In genomic region chr1:157170677-157171515, GRCh38 we compare ENCODE assay signal across 9 cellular contexts. TPM values are rescaled to one million over a fixed set of nuclear protein-coding genes. Genes with fewer than 3 reads are reported as not detected.
DNase-seq lines count a peak whose midpoint lies in the region; ATAC-seq and TF ChIP-seq lines count a peak whose summit lies in the region.
"Had no signal": no experiment of that assay in that cellular context is flagged by ENCODE, and none has a peak within 500 bp of the region (broad histone marks: within the 10 kb centered on the region; RNA-seq: fewer than 3 reads in every experiment).

No MANE protein-coding gene starts in this region.

- in situ Hi-C loops in ACHN (cut with HindIII; ENCODE audit: low pct_ligation_motif_present, low pct_unique_long_range_greater_than_20kb, low sequenced_read_pairs) = no loop called here

- ATAC-seq in activated CD8-positive, alpha-beta T cell treated with anti-CD3 and anti-CD28 coated beads, Interleukin-2, amount 10 ng/mL, durations not matched to agents 7 days and 5 days = peak; percentile 30
- ATAC-seq in right cardiac atrium = peak in 1 of 2 donors; percentile 9
- ATAC-seq in GM21515 (IDR thresholded peaks at IDR 0.05; ENCODE audit: unreplicated experiment) = no peak
- no peak for ATAC-seq in GM21529 (IDR thresholded peaks at IDR 0.05; ENCODE audit: unreplicated experiment)

- H3K4me1 ChIP-seq in right cardiac atrium (ENCODE audit: control insufficient read depth, insufficient read depth, low read length) = no peaks in the 10 kb centered on the region

- H3K4me1 Mint-ChIP-seq in activated CD8-positive, alpha-beta T cell treated with anti-CD3 and anti-CD28 coated beads, Interleukin-2, amount 10 ng/mL, durations not matched to agents 7 days and 5 days (ENCODE audit: low read depth) = peaks cover 2% of the 10 kb centered on the region

- TF ChIP-seq CTCF in GM10248 (IDR thresholded peaks at IDR 0.05; ENCODE audit: control extremely low read depth, extremely low read depth, low read depth, missing control alignments) = peak; percentile 64

- H3K9me3 ChIP-seq in right cardiac atrium (ENCODE audit: control insufficient read depth, low read length) = no peaks in the 10 kb centered on the region

- intact Hi-C loops in right cardiac atrium (cut with DNase I) = no loop called here

- H3K27me3 Mint-ChIP-seq in activated CD8-positive, alpha-beta T cell treated with anti-CD3 and anti-CD28 coated beads, Interleukin-2, amount 10 ng/mL, durations not matched to agents 7 days and 5 days (ENCODE audit: low read depth) = peaks cover 25% of the 10 kb centered on the region

- no peak overlapping the region for H3K27ac ChIP-seq in right cardiac atrium (ENCODE audit: low read length)

- H3K4me3 Mint-ChIP-seq in activated CD8-positive, alpha-beta T cell treated with anti-CD3 and anti-CD28 coated beads, Interleukin-2, amount 10 ng/mL, durations not matched to agents 7 days and 5 days = no peak overlapping the region
- H3K4me3 Mint-ChIP-seq: stimulated activated naive CD8-positive, alpha-beta T cell treated with anti-CD3 and anti-CD28 coated beads, Interleukin-15, Interleukin-2, amounts not matched to agents 100 ng/mL and 50 ng/mL, for 24 hours had no signal

- H3K27ac Mint-ChIP-seq in activated CD8-positive, alpha-beta T cell treated with anti-CD3 and anti-CD28 coated beads, Interleukin-2, amount 10 ng/mL, durations not matched to agents 7 days and 5 days = no peak overlapping the region
- H3K27ac Mint-ChIP-seq: stimulated activated naive CD8-positive, alpha-beta T cell treated with anti-CD3 and anti-CD28 coated beads, Interleukin-15, Interleukin-2, amounts not matched to agents 100 ng/mL and 50 ng/mL, for 24 hours had no signal

- H3K36me3 Mint-ChIP-seq in activated CD8-positive, alpha-beta T cell treated with anti-CD3 and anti-CD28 coated beads, Interleukin-2, amount 10 ng/mL, durations not matched to agents 7 days and 5 days (ENCODE audit: low read depth) = no peaks in the 10 kb centered on the region

- POLR2A ChIA-PET in GM10248 (lab: Yijun Ruan, JAX) = no interaction called here
- POLR2A ChIA-PET in activated CD8-positive, alpha-beta T cell treated with anti-CD3 and anti-CD28 coated beads, Interleukin-2, amount 10 ng/mL, durations not matched to agents 7 days and 5 days (lab: Charles Lee) = no interaction called here

- peak; percentile 60 for DNase-seq in ACHN
- DNase-seq in GM10248 (ENCODE audit: extremely low spot score) = no peak
- peak; percentile 44 for DNase-seq in NCI-H460 (ENCODE audit: extremely low read depth, low read depth)
- DNase-seq in activated CD8-positive, alpha-beta T cell treated with anti-CD3 and anti-CD28 coated beads, Interleukin-2, amount 10 ng/mL, durations not matched to agents 7 days and 5 days = peak; percentile 63
- DNase-seq in right cardiac atrium = peak; percentile 33 to 73 (median 60)
- DNase-seq in stimulated activated CD8-positive, alpha-beta memory T cell treated with anti-CD3 and anti-CD28 coated beads, Interleukin-7, amount 100 ng/mL, for 24 hours (ENCODE audit: low read depth) = peak; percentile 16

- CTCF ChIA-PET in GM10248 (lab: Yijun Ruan, JAX) = interaction anchor here (0.8 to 2.4 kb wide), 12 partner anchors 11 to 953 kb away, joined by 3 to 17 read pairs (median 4); no protein-coding TSS in a partner anchor
- CTCF ChIA-PET in activated CD8-positive, alpha-beta T cell treated with anti-CD3 and anti-CD28 coated beads, Interleukin-2, amount 10 ng/mL, durations not matched to agents 7 days and 5 days (lab: Charles Lee) = interaction anchor here (0.8 to 1.6 kb wide), 9 partner anchors 10 to 325 kb away, joined by 3 to 5 read pairs (median 4); no protein-coding TSS in a partner anchor

- H3K4me3 ChIP-seq in right cardiac atrium (ENCODE audit: low read length) = no peak overlapping the region

- no peaks in the 10 kb centered on the region for H3K9me3 Mint-ChIP-seq in activated CD8-positive, alpha-beta T cell treated with anti-CD3 and anti-CD28 coated beads, Interleukin-2, amount 10 ng/mL, durations not matched to agents 7 days and 5 days (ENCODE audit: insufficient read depth)
- H3K9me3 Mint-ChIP-seq: stimulated activated naive CD8-positive, alpha-beta T cell treated with anti-CD3 and anti-CD28 coated beads, Interleukin-15, Interleukin-2, amounts not matched to agents 100 ng/mL and 50 ng/mL, for 24 hours had no signal

- 68% methylated on average over 22 of the region's 22 CpGs for WGBS in right cardiac atrium

- H3K27me3 ChIP-seq in right cardiac atrium (ENCODE audit: control insufficient read depth, insufficient read depth) = no peaks in the 10 kb centered on the region

RNA-seq across cellular contexts. Expression of gene ETV3, which starts 32.7 kb away (rescaled TPM):
- 11.3 and 13.8 TPM in 2 replicates for total RNA-seq in NCI-H460 (2014; rRNA removed; shearing (Covaris generic))
- polyA plus RNA-seq in NCI-H460 (2014; cell fraction: nucleus; rRNA removed) = 3.7 and 8.2 TPM in 2 replicates
- total RNA-seq in activated CD8-positive, alpha-beta T cell treated with anti-CD3 and anti-CD28 coated beads, Interleukin-2, amount 10 ng/mL, durations not matched to agents 7 days and 5 days = 10 to 100 TPM; 38.2 to 40.2 TPM
- total RNA-seq in right cardiac atrium = 10 to 100 TPM; 18.2 to 22.9 (median 19.1) TPM
- 6.5 TPM for polyA plus RNA-seq in right cardiac atrium
